ENCODE assay signal across 21 cellular contexts in the genomic region with DNA sequence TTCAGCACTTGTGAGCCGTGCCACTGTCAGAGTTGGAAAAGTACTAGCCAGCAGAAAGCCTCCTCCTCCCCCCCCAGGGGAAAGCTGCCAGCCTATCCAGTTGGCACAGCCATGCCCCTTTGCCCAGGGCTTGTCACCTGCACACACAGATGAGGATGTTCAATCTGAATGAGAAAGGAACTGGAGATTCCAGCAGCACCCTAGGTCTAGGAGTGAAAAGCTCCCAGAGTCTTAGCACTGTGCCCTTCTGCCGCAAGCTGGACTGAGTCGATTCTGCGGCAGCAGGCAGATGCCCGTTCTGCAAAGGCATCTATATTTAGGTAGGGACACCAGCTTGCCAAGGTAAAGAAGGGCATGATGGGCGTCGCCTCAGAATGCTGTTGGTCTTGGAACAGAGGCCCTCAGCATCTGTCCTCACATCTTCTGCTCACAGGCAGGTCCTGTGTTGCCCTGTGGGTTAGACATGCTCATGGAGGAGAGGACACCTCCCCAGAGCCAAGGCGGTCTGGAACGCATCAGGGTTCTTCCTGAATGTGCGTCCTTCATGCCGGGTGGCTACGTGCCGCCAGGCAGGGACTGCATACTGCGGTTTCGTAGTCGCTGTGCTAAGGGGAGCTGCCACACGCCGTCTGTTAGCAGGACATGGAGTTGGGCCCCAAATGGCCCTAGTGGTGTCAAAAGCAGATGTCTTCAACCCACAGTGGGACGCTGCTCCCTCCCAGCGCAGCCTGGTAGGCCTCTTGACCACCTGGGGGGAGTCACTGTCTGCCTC.
A peak's percentile ranks its signal among the peaks of the same experiment; 100 is the strongest.
DNase-seq lines count a peak whose midpoint lies in the region; ATAC-seq and TF ChIP-seq lines count a peak whose summit lies in the region.
"Had no signal": no experiment of that assay in that cellular context is flagged by ENCODE, and none has a peak within 500 bp of the region (broad histone marks: within the 10 kb centered on the region; RNA-seq: fewer than 3 reads in every experiment).

No MANE protein-coding gene starts in this region.

- H3K36me3 ChIP-seq in heart left ventricle, result no peaks in the 10 kb centered on the region
- no peaks in the 10 kb centered on the region for H3K36me3 ChIP-seq in tibial artery
- H3K36me3 ChIP-seq: cardiac muscle cell, esophagus muscularis mucosa, MG63 had no signal

- H3K9me3 Mint-ChIP-seq in activated T-cell treated with anti-CD3 and anti-CD28 coated beads, Interleukin-2, amount 50 U/mL, for 24 hours, result no peaks in the 10 kb centered on the region
- no peaks in the 10 kb centered on the region for H3K9me3 Mint-ChIP-seq in osteocyte (ENCODE audit: unreplicated experiment)
- no peaks in the 10 kb centered on the region for H3K9me3 Mint-ChIP-seq in activated CD8-positive, alpha-beta T cell treated with anti-CD3 and anti-CD28 coated beads for 36 hours
- H3K9me3 Mint-ChIP-seq: activated T-helper 2 cell treated with anti-CD3 and anti-CD28 coated beads, Interferon-gamma antibody, Interleukin-2, Interleukin-4, amounts not matched to agents 10 μg/mL and 5 μg/mL and 100 μg/mL, durations not matched to agents 14 hours and 24 hours and 36 hours had no signal

- H3K9me3 ChIP-seq in heart left ventricle (no peaks in the 10 kb centered on the region), tibial artery (no peaks in the 10 kb centered on the region)
- H3K9me3 ChIP-seq: esophagus muscularis mucosa, MG63 had no signal

- DNase-seq in activated T-cell treated with anti-CD3 and anti-CD28 coated beads, Interleukin-2, amount 50 U/mL, for 24 hours, result no peak
- DNase-seq in activated T-cell treated with anti-CD3 and anti-CD28 coated beads for 4 hours (no peak), heart left ventricle (peak in 1 of 5 donors; percentile 56), osteocyte (ENCODE audit: extremely low spot score, unreplicated experiment) (no peak), tibial artery (peak; percentile 35 to 82), mucosa of gallbladder (ENCODE audit: low spot score) (no peak)
- no peak for DNase-seq in activated CD8-positive, alpha-beta T cell treated with anti-CD3 and anti-CD28 coated beads for 36 hours
- DNase-seq: activated CD4-positive, alpha-beta T cell treated with anti-CD3 and anti-CD28 coated beads for 36 hours; activated CD8-positive, alpha-beta memory T cell treated with anti-CD3 and anti-CD28 coated beads, Interleukin-2, amount 10 ng/mL, durations not matched to agents 7 days and 5 days; DMS153; effector CD4-positive, alpha-beta T cell; MG63; NCI-H1436 treated with DMSO at 0.1 percent for 48 hours; NCI-H748 treated with DMSO at 0.1 percent for 48 hours; stimulated activated CD4-positive, alpha-beta T cell treated with anti-CD3 and anti-CD28 coated beads, Interleukin-4, amount 100 ng/mL, for 4 hours had no signal

- TF ChIP-seq POLR2A in heart left ventricle (IDR thresholded peaks at IDR 0.05), result no peak

- ATAC-seq in heart left ventricle, result peak; percentile 54 to 70 (median 62)
- ATAC-seq in HG03442 (IDR thresholded peaks at IDR 0.05; ENCODE audit: unreplicated experiment), result no peak
- ATAC-seq in activated CD8-positive, alpha-beta T cell treated with anti-CD3 and anti-CD28 coated beads for 36 hours, result no peak
- ATAC-seq: activated CD4-positive, alpha-beta T cell treated with anti-CD3 and anti-CD28 coated beads for 36 hours; activated CD8-positive, alpha-beta memory T cell treated with anti-CD3 and anti-CD28 coated beads, Interleukin-2, amount 10 ng/mL, durations not matched to agents 7 days and 5 days had no signal

- H3K4me3 Mint-ChIP-seq in activated T-cell treated with anti-CD3 and anti-CD28 coated beads, Interleukin-2, amount 50 U/mL, for 24 hours, result no peak overlapping the region
- no peak overlapping the region for H3K4me3 Mint-ChIP-seq in osteocyte (ENCODE audit: unreplicated experiment)
- H3K4me3 Mint-ChIP-seq in activated CD8-positive, alpha-beta T cell treated with anti-CD3 and anti-CD28 coated beads for 36 hours, result no peak overlapping the region
- H3K4me3 Mint-ChIP-seq: activated CD4-positive, alpha-beta T cell treated with anti-CD3 and anti-CD28 coated beads for 36 hours; activated CD8-positive, alpha-beta memory T cell treated with anti-CD3 and anti-CD28 coated beads, Interleukin-2, amount 10 ng/mL, durations not matched to agents 7 days and 5 days had no signal

- H3K27me3 ChIP-seq in heart left ventricle (no peaks in the 10 kb centered on the region), tibial artery (no peaks in the 10 kb centered on the region)
- H3K27me3 ChIP-seq: cardiac muscle cell, esophagus muscularis mucosa, MG63 had no signal

- POLR2A ChIA-PET in activated CD8-positive, alpha-beta T cell treated with anti-CD3 and anti-CD28 coated beads for 36 hours (lab: Charles Lee), result interaction anchor here (0.8 kb wide), 1 partner anchor 14 kb away, joined by 3 read pairs; no protein-coding TSS in a partner anchor

- peak overlapping the region; percentile 47 for H3K27ac Mint-ChIP-seq in activated T-cell treated with anti-CD3 and anti-CD28 coated beads, Interleukin-2, amount 50 U/mL, for 24 hours
- H3K27ac Mint-ChIP-seq in osteocyte (ENCODE audit: unreplicated experiment), result peak overlapping the region; percentile 78
- H3K27ac Mint-ChIP-seq in activated CD8-positive, alpha-beta T cell treated with anti-CD3 and anti-CD28 coated beads for 36 hours, result no peak overlapping the region
- H3K27ac Mint-ChIP-seq: activated CD4-positive, alpha-beta T cell treated with anti-CD3 and anti-CD28 coated beads for 36 hours; activated CD8-positive, alpha-beta memory T cell treated with anti-CD3 and anti-CD28 coated beads, Interleukin-2, amount 10 ng/mL, durations not matched to agents 7 days and 5 days; activated T-helper 2 cell treated with anti-CD3 and anti-CD28 coated beads, Interferon-gamma antibody, Interleukin-2, Interleukin-4, amounts not matched to agents 10 μg/mL and 5 μg/mL and 100 μg/mL, durations not matched to agents 14 hours and 24 hours and 36 hours had no signal

- no peak for TF ChIP-seq CTCF in heart left ventricle (IDR thresholded peaks at IDR 0.05)
- TF ChIP-seq CTCF in osteocyte (IDR thresholded peaks at IDR 0.05), result no peak
- no peak for TF ChIP-seq CTCF in tibial artery (IDR thresholded peaks at IDR 0.05)
- no peak for TF ChIP-seq CTCF in activated CD8-positive, alpha-beta T cell treated with anti-CD3 and anti-CD28 coated beads for 36 hours (IDR thresholded peaks at IDR 0.05)

- H3K27me3 Mint-ChIP-seq in activated T-cell treated with anti-CD3 and anti-CD28 coated beads, Interleukin-2, amount 50 U/mL, for 24 hours, result no peaks in the 10 kb centered on the region
- H3K27me3 Mint-ChIP-seq in osteocyte (ENCODE audit: unreplicated experiment), result no peaks in the 10 kb centered on the region
- H3K27me3 Mint-ChIP-seq in activated CD8-positive, alpha-beta T cell treated with anti-CD3 and anti-CD28 coated beads for 36 hours, result no peaks in the 10 kb centered on the region
- H3K27me3 Mint-ChIP-seq: activated CD4-positive, alpha-beta T cell treated with anti-CD3 and anti-CD28 coated beads for 36 hours; activated CD8-positive, alpha-beta memory T cell treated with anti-CD3 and anti-CD28 coated beads, Interleukin-2, amount 10 ng/mL, durations not matched to agents 7 days and 5 days had no signal

- WGBS in heart left ventricle, 4 donors, result 74 to 93% (median 84%) methylated on average over 10 to 20 of the region's 20 CpGs

- H3K4me1 ChIP-seq in heart left ventricle, result peaks cover 0 to 34% (median 11%) of the 10 kb centered on the region in 12 donors
- H3K4me1 ChIP-seq in tibial artery, result peaks cover 0 to 49% (median 47%) of the 10 kb centered on the region in 4 donors
- H3K4me1 ChIP-seq: parathyroid adenoma had no signal

- CTCF ChIA-PET in activated CD8-positive, alpha-beta T cell treated with anti-CD3 and anti-CD28 coated beads for 36 hours (lab: Charles Lee), result interaction anchor here (1.5 kb wide), 1 partner anchor 9 kb away, joined by 3 read pairs; no protein-coding TSS in a partner anchor

- H3K36me3 Mint-ChIP-seq in activated T-cell treated with anti-CD3 and anti-CD28 coated beads, Interleukin-2, amount 50 U/mL, for 24 hours (ENCODE audit: low read depth), result no peaks in the 10 kb centered on the region
- H3K36me3 Mint-ChIP-seq in osteocyte (ENCODE audit: unreplicated experiment), result peaks cover 3% of the 10 kb centered on the region
- H3K36me3 Mint-ChIP-seq in activated CD8-positive, alpha-beta T cell treated with anti-CD3 and anti-CD28 coated beads for 36 hours (ENCODE audit: low read depth), result no peaks in the 10 kb centered on the region
- H3K36me3 Mint-ChIP-seq: activated CD8-positive, alpha-beta memory T cell treated with anti-CD3 and anti-CD28 coated beads, Interleukin-2, amount 10 ng/mL, durations not matched to agents 7 days and 5 days had no signal

- no peaks in the 10 kb centered on the region for H3K4me1 Mint-ChIP-seq in activated T-cell treated with anti-CD3 and anti-CD28 coated beads, Interleukin-2, amount 50 U/mL, for 24 hours (ENCODE audit: low read depth)
- H3K4me1 Mint-ChIP-seq in osteocyte (ENCODE audit: unreplicated experiment), result peaks cover 68% of the 10 kb centered on the region
- no peaks in the 10 kb centered on the region for H3K4me1 Mint-ChIP-seq in activated CD8-positive, alpha-beta T cell treated with anti-CD3 and anti-CD28 coated beads for 36 hours (ENCODE audit: low read depth)
- H3K4me1 Mint-ChIP-seq: activated CD4-positive, alpha-beta T cell treated with anti-CD3 and anti-CD28 coated beads for 36 hours; activated CD8-positive, alpha-beta memory T cell treated with anti-CD3 and anti-CD28 coated beads, Interleukin-2, amount 10 ng/mL, durations not matched to agents 7 days and 5 days had no signal

- H3K4me3 ChIP-seq in heart left ventricle, result no peak overlapping the region
- H3K4me3 ChIP-seq in tibial artery, result no peak overlapping the region
- H3K4me3 ChIP-seq: cardiac muscle cell, esophagus muscularis mucosa, MG63, smooth muscle cell had no signal

- intact Hi-C loops in heart left ventricle (cut with DNase I), result loop anchor here in 2 of 10 donors (10.0 kb wide), 2 partner anchors 69 to 139 kb away; no protein-coding TSS in a partner anchor
- intact Hi-C loops in tibial artery (cut with DNase I; ENCODE audit: low total_unique reads), result no loop called here
- intact Hi-C loops in activated CD8-positive, alpha-beta T cell treated with anti-CD3 and anti-CD28 coated beads for 36 hours (cut with micrococcal nuclease), result no loop called here

- H3K27ac ChIP-seq in heart left ventricle (peak overlapping the region in 8 of 12 donors; percentile 0 to 61 (median 41)), tibial artery (peak overlapping the region; percentile 57 to 74)
- H3K27ac ChIP-seq: esophagus muscularis mucosa, parathyroid adenoma had no signal

Comparison
In these comparisons a context has a peak if more than half of its experiments do, and no peak if none do; other contexts are left out.
1. DNase-seq: peak in tibial artery (2 of 2); none in activated T-cell treated with anti-CD3 and anti-CD28 coated beads, Interleukin-2, amount 50 U/mL, for 24 hours (single experiment), activated T-cell treated with anti-CD3 and anti-CD28 coated beads for 4 hours (single experiment), osteocyte (single experiment), mucosa of gallbladder (single experiment) and activated CD8-positive, alpha-beta T cell treated with anti-CD3 and anti-CD28 coated beads for 36 hours (single experiment).
2. ATAC-seq: peak in heart left ventricle (4 of 4); none in HG03442 (single experiment) and activated CD8-positive, alpha-beta T cell treated with anti-CD3 and anti-CD28 coated beads for 36 hours (single experiment).